ENCODE assay signal across 27 cellular contexts in genomic region chr10:131915990-131916766, GRCh38. TPM values are rescaled to one million over a fixed set of nuclear protein-coding genes. Genes with fewer than 3 reads are reported as not detected.
A peak's percentile ranks its signal among the peaks of the same experiment; 100 is the strongest.
DNase-seq lines count a peak whose midpoint lies in the region; ATAC-seq, FAIRE-seq and TF ChIP-seq lines count a peak whose summit lies in the region.
"Had no signal": no experiment of that assay in that cellular context is flagged by ENCODE, and none has a peak within 500 bp of the region (broad histone marks: within the 10 kb centered on the region; RNA-seq: fewer than 3 reads in every experiment).

No MANE protein-coding gene starts in this region.

- H3K4me2 ChIP-seq in K562 (ENCODE audit: insufficient read depth, low read length), result peak overlapping the region; percentile 81

- peak; percentile 85 for FAIRE-seq in K562 (lab: Jason Lieb, UNC)
- FAIRE-seq: islet of Langerhans, TTC549, urothelium cell line had no signal

- TF ChIP-seq CTCF in Caco-2 (IDR thresholded peaks at IDR 0.05; ENCODE audit: insufficient read depth in 1 of 2, low read depth in 1 of 2, low read length in 1 of 2, severe bottlenecking in 1 of 2, unreplicated experiment in 1 of 2), result no peak
- no peak for TF ChIP-seq CTCF in K562 (IDR thresholded peaks at IDR 0.05 in 2 of 3, conservative IDR thresholded peaks at IDR 0.05 in 1 of 3; ENCODE audit: insufficient read depth in 2 of 3, low read depth in 1 of 3, low read length in 3 of 3)
- no peak for TF ChIP-seq CTCF in progenitor cell of endocrine pancreas (IDR thresholded peaks at IDR 0.05; ENCODE audit: unreplicated experiment)

- H3K4me3 Mint-ChIP-seq in activated CD4-positive, alpha-beta memory T cell treated with anti-CD3 and anti-CD28 coated beads for 36 hours, result no peak overlapping the region
- H3K4me3 Mint-ChIP-seq in activated CD4-positive, alpha-beta memory T cell treated with anti-CD3 and anti-CD28 coated beads, Interleukin-2, amount 10 ng/mL, durations not matched to agents 7 days and 5 days, result no peak overlapping the region
- H3K4me3 Mint-ChIP-seq in Caco-2 (ENCODE audit: unreplicated experiment) (no peak overlapping the region), progenitor cell of endocrine pancreas (ENCODE audit: low read depth) (no peak overlapping the region)
- H3K4me3 Mint-ChIP-seq: natural killer cell, T-cell had no signal

- H2AFZ ChIP-seq in K562 (ENCODE audit: low read depth, low read length), result no peak overlapping the region
- H2AFZ ChIP-seq: GM23248 had no signal

- H3K27me3 Mint-ChIP-seq in activated CD4-positive, alpha-beta memory T cell treated with anti-CD3 and anti-CD28 coated beads for 36 hours, result no peaks in the 10 kb centered on the region
- H3K27me3 Mint-ChIP-seq in activated CD4-positive, alpha-beta memory T cell treated with anti-CD3 and anti-CD28 coated beads, Interleukin-2, amount 10 ng/mL, durations not matched to agents 7 days and 5 days, result no peaks in the 10 kb centered on the region
- H3K27me3 Mint-ChIP-seq in Caco-2 (ENCODE audit: insufficient read depth, unreplicated experiment) (no peaks in the 10 kb centered on the region), progenitor cell of endocrine pancreas (no peaks in the 10 kb centered on the region)
- H3K27me3 Mint-ChIP-seq: T-cell had no signal

- H3K79me2 ChIP-seq in K562 (ENCODE audit: control insufficient read depth, insufficient read depth, low read length), result peaks cover 80% of the 10 kb centered on the region

- H3K4me1 Mint-ChIP-seq in activated CD4-positive, alpha-beta memory T cell treated with anti-CD3 and anti-CD28 coated beads for 36 hours (ENCODE audit: low read depth), result peaks cover 71% of the 10 kb centered on the region
- peaks cover 18% of the 10 kb centered on the region for H3K4me1 Mint-ChIP-seq in activated CD4-positive, alpha-beta memory T cell treated with anti-CD3 and anti-CD28 coated beads, Interleukin-2, amount 10 ng/mL, durations not matched to agents 7 days and 5 days
- peaks cover 21% of the 10 kb centered on the region for H3K4me1 Mint-ChIP-seq in Caco-2 (ENCODE audit: low read depth, unreplicated experiment)
- H3K4me1 Mint-ChIP-seq in progenitor cell of endocrine pancreas (ENCODE audit: low read depth), result peaks cover 4% of the 10 kb centered on the region

- peaks cover 39% of the 10 kb centered on the region for H3K9me3 Mint-ChIP-seq in activated CD4-positive, alpha-beta memory T cell treated with anti-CD3 and anti-CD28 coated beads for 36 hours
- H3K9me3 Mint-ChIP-seq in activated CD4-positive, alpha-beta memory T cell treated with anti-CD3 and anti-CD28 coated beads, Interleukin-2, amount 10 ng/mL, durations not matched to agents 7 days and 5 days, result peaks cover 9% of the 10 kb centered on the region
- H3K9me3 Mint-ChIP-seq in Caco-2 (ENCODE audit: unreplicated experiment) (no peaks in the 10 kb centered on the region), progenitor cell of endocrine pancreas (ENCODE audit: low read depth) (no peaks in the 10 kb centered on the region)
- H3K9me3 Mint-ChIP-seq: natural killer cell, T-cell had no signal

- peaks cover 3% of the 10 kb centered on the region for H3K9me1 ChIP-seq in K562 (ENCODE audit: control insufficient read depth, insufficient read depth, low read length)

- ATAC-seq in K562 (peak; percentile 79), GM19463 (IDR thresholded peaks at IDR 0.05; ENCODE audit: unreplicated experiment) (no peak), HG02798 (IDR thresholded peaks at IDR 0.05; ENCODE audit: poor library complexity, unreplicated experiment) (no peak)
- ATAC-seq: natural killer cell, T-cell had no signal

- H3K27ac Mint-ChIP-seq in activated CD4-positive, alpha-beta memory T cell treated with anti-CD3 and anti-CD28 coated beads for 36 hours, result peak overlapping the region; percentile 85
- no peak overlapping the region for H3K27ac Mint-ChIP-seq in activated CD4-positive, alpha-beta memory T cell treated with anti-CD3 and anti-CD28 coated beads, Interleukin-2, amount 10 ng/mL, durations not matched to agents 7 days and 5 days
- H3K27ac Mint-ChIP-seq in Caco-2 (ENCODE audit: unreplicated experiment) (peak overlapping the region; percentile 77), progenitor cell of endocrine pancreas (peak overlapping the region; percentile 84)
- H3K27ac Mint-ChIP-seq: natural killer cell, T-cell had no signal

- no peak for TF ChIP-seq RAD21 in K562 (CRISPR knock-in tag; conservative IDR thresholded peaks at IDR 0.05 in 1 of 2, IDR thresholded peaks at IDR 0.05 in 1 of 2)

- TF ChIP-seq POLR2A in K562 (conservative IDR thresholded peaks at IDR 0.05), result peak; percentile 51; the same call in 1 of the 2 replicates

- no TSS peak for BruUV-seq in Caco-2 (replicated peaks; lab: Mats Ljungman, UMichigan)
- no TSS peak for BruUV-seq in K562 (replicated peaks; lab: Mats Ljungman, UMichigan)

- H3K36me3 ChIP-seq in Caco-2 (ENCODE audit: control insufficient read depth, insufficient read depth, low read length), result peaks cover 4% of the 10 kb centered on the region; the same call in 1 of the 2 replicates
- H3K36me3 ChIP-seq in K562 (ENCODE audit: control insufficient read depth, insufficient read depth, low read length), result peaks cover 16% of the 10 kb centered on the region

- H3K9me3 ChIP-seq in Caco-2 (no peaks in the 10 kb centered on the region), K562 (replicated peaks; ENCODE audit: control insufficient read depth, insufficient read depth, low read depth, low read length) (no peaks in the 10 kb centered on the region)

- H3K9ac ChIP-seq in K562 (ENCODE audit: insufficient read depth in 1 of 2, low read depth in 2 of 2, low read length in 2 of 2), result peak overlapping the region; percentile 72 to 85
- H3K9ac ChIP-seq: GM23248 had no signal

- H3K4me3 ChIP-seq in Caco-2 (ENCODE audit: low read depth, low read length) (no peak overlapping the region), K562 (no peak overlapping the region)
- H3K4me3 ChIP-seq: GM23248 had no signal

- H3K4me1 ChIP-seq in Caco-2 (no peaks in the 10 kb centered on the region), K562 (replicated peaks in 1 of 2; ENCODE audit: control insufficient read depth in 2 of 2, insufficient read depth in 2 of 2, low read length in 2 of 2) (peaks cover 6 to 46% of the 10 kb centered on the region in 2 experiments)

- no peak for DNase-seq in activated CD4-positive, alpha-beta memory T cell treated with anti-CD3 and anti-CD28 coated beads for 36 hours
- no peak for DNase-seq in activated CD4-positive, alpha-beta memory T cell treated with anti-CD3 and anti-CD28 coated beads, Interleukin-2, amount 10 ng/mL, durations not matched to agents 7 days and 5 days
- DNase-seq in Caco-2 (no peak), K562 (ENCODE audit: extremely low read depth in 1 of 4, low spot score in 3 of 4) (peak in 2 of 4 experiments; percentile 39 to 82), progenitor cell of endocrine pancreas (ENCODE audit: low spot score, unreplicated experiment) (no peak), OCI-M1 (lab: John Stamatoyannopoulos, UW) (no peak)
- DNase-seq: activated CD4-positive, CD25-positive, alpha-beta regulatory T cell treated with anti-CD3 and anti-CD28 coated beads, Interleukin-2, amount 50 U/mL, for 72 hours; activated gamma-delta T cell; AML-193; aorta; cortex of kidney; DND-41; GM23248; KG1; midbrain; MM.1S; natural killer cell; NCI-H1436 treated with DMSO at 0.1 percent for 48 hours; NCI-H510A; NK-92 treated with Interleukin-12 subunit alpha and Interleukin-12 subunit beta, amount 100 ng/mL, for 24 hours; stimulated activated CD4-positive, alpha-beta T cell treated with anti-CD3 and anti-CD28 coated beads, Interleukin-12 subunit alpha, Interleukin-12 subunit beta, amount 100 ng/mL, for 4 hours had no signal

- H3K36me3 Mint-ChIP-seq in activated CD4-positive, alpha-beta memory T cell treated with anti-CD3 and anti-CD28 coated beads for 36 hours, result peaks cover 61% of the 10 kb centered on the region
- peaks cover 77% of the 10 kb centered on the region for H3K36me3 Mint-ChIP-seq in activated CD4-positive, alpha-beta memory T cell treated with anti-CD3 and anti-CD28 coated beads, Interleukin-2, amount 10 ng/mL, durations not matched to agents 7 days and 5 days (ENCODE audit: low read depth)
- H3K36me3 Mint-ChIP-seq in Caco-2 (ENCODE audit: insufficient read depth, unreplicated experiment) (peaks cover 43% of the 10 kb centered on the region), progenitor cell of endocrine pancreas (ENCODE audit: insufficient read depth) (peaks cover 9% of the 10 kb centered on the region)
- H3K36me3 Mint-ChIP-seq: natural killer cell had no signal

- intact Hi-C loops in activated CD4-positive, alpha-beta memory T cell treated with anti-CD3 and anti-CD28 coated beads for 36 hours (cut with micrococcal nuclease), result no loop called here
- intact Hi-C loops in Caco-2 (cut with micrococcal nuclease; ENCODE audit: unreplicated experiment) (no loop called here), K562 (cut with micrococcal nuclease) (no loop called here)

- H3K27ac ChIP-seq in K562 (ENCODE audit: extremely low read depth, low read depth, low read length), result peak overlapping the region; percentile 96
- H3K27ac ChIP-seq: GM23248 had no signal

- in situ Hi-C loops in K562 (cut with MboI), result no loop called here

- 9% methylated on average over 14 of the region's 19 CpGs for WGBS in K562 (ENCODE audit: insufficient coverage, low coverage, missing lambda C conversion rate)

- POLR2A ChIA-PET in activated CD4-positive, alpha-beta memory T cell treated with anti-CD3 and anti-CD28 coated beads for 36 hours (lab: Charles Lee), result no interaction called here
- POLR2A ChIA-PET in activated CD4-positive, alpha-beta memory T cell treated with anti-CD3 and anti-CD28 coated beads, Interleukin-2, amount 10 ng/mL, durations not matched to agents 7 days and 5 days (lab: Charles Lee), result no interaction called here
- POLR2A ChIA-PET in Caco-2 (lab: Charles Lee), result no interaction called here
- POLR2A ChIA-PET in K562 (lab: Yijun Ruan, JAX), result interaction anchor here (4.4 to 9.0 kb wide), 2 partner anchors 12 to 18 kb away, joined by 37 to 100 read pairs; partner anchors contain the start of gene PPP2R2D

- TF ChIP-seq EP300 in K562 (IDR thresholded peaks at IDR 0.05; ENCODE audit: low read length), result peak; percentile 38

- no peaks in the 10 kb centered on the region for H3K27me3 ChIP-seq in Caco-2 (replicated peaks; ENCODE audit: control insufficient read depth, insufficient read depth, low read length)
- no peaks in the 10 kb centered on the region for H3K27me3 ChIP-seq in K562 (ENCODE audit: control insufficient read depth in 2 of 2, insufficient read depth in 2 of 2, low read length in 2 of 2)

- no peaks in the 10 kb centered on the region for H4K20me1 ChIP-seq in K562 (replicated peaks; ENCODE audit: control insufficient read depth, insufficient read depth, low read length)

- CTCF ChIA-PET in activated CD4-positive, alpha-beta memory T cell treated with anti-CD3 and anti-CD28 coated beads for 36 hours (lab: Charles Lee), result no interaction called here
- CTCF ChIA-PET in activated CD4-positive, alpha-beta memory T cell treated with anti-CD3 and anti-CD28 coated beads, Interleukin-2, amount 10 ng/mL, durations not matched to agents 7 days and 5 days (lab: Charles Lee), result no interaction called here
- CTCF ChIA-PET in Caco-2 (lab: Charles Lee), result no interaction called here
- CTCF ChIA-PET in K562 (lab: Yijun Ruan, JAX; ENCODE audit: low intra/inter-chr PET ratio), result no interaction called here

RNA-seq across cellular contexts. Expression of gene PPP2R2D, which starts 15.4 kb away (rescaled TPM):
- 10 to 100 TPM; 31.9 to 32.3 TPM for total RNA-seq in activated CD4-positive, alpha-beta memory T cell treated with anti-CD3 and anti-CD28 coated beads for 36 hours
- 10 to 100 TPM; 40.3 to 40.8 TPM for total RNA-seq in activated CD4-positive, alpha-beta memory T cell treated with anti-CD3 and anti-CD28 coated beads, Interleukin-2, amount 10 ng/mL, durations not matched to agents 7 days and 5 days
- total RNA-seq in Caco-2 (2022) (34.4 and 39.8 TPM in 2 replicates), K562 (2014; rRNA removed) (26.8 and 28.0 TPM in 2 replicates), K562 (2014; rRNA removed; fragmentation: Illumina TruSeq; extraction: Trizol) (22.2 and 23.9 TPM in 2 replicates), K562 (2015; rRNA removed; fragmentation: Illumina TruSeq; extraction: Trizol) (32.0 and 32.5 TPM in 2 replicates), K562 (2021) (29.9 and 31.3 TPM in 2 replicates), progenitor cell of endocrine pancreas (41.1 and 43.6 TPM in 2 replicates)
- 76.3 and 99.7 TPM in 2 replicates for total RNA-seq in K562 (2011; cell fraction: chromatin; rRNA removed; ENCODE audit: low replicate concordance)
- total RNA-seq in K562 (2011; cell fraction: nucleolus; rRNA removed), result 34.7 and 41.2 TPM in 2 replicates
- 42.2 and 48.0 TPM in 2 replicates for total RNA-seq in K562 (2011; cell fraction: nucleoplasm; rRNA removed)
- polyA plus RNA-seq in K562 (2011; rRNA removed) (31.2 and 37.0 TPM in 2 replicates), K562 (2014; fragmentation: Illumina TruSeq; extraction: Trizol) (23.6 and 26.8 TPM in 2 replicates), K562 (2014; fragmentation: Nextera tagmentation; extraction: Ambion mirVana) (1 to 10 TPM; 1.9 to 5.1 TPM), K562 (2014; rRNA removed) (35.1 and 35.6 TPM in 2 replicates)
- 30.3 TPM in 2 replicates for polyA plus RNA-seq in K562 (2011; cell fraction: cytosol; rRNA removed)
- 59.2 and 67.7 TPM in 2 replicates for polyA plus RNA-seq in K562 (2011; cell fraction: nucleus; rRNA removed)
- polyA plus RNA-seq in K562 (2012), result 25.0 and 26.8 TPM in 2 replicates
- 35.7 and 36.8 TPM in 2 replicates for polyA minus RNA-seq in K562 (2011; rRNA and poly(A)+ RNA removed)
- polyA minus RNA-seq in K562 (2011; cell fraction: cytosol; rRNA and poly(A)+ RNA removed), result 19.0 and 19.1 TPM in 2 replicates
- 24.1 and 29.9 TPM in 2 replicates for polyA minus RNA-seq in K562 (2011; cell fraction: nucleus; rRNA and poly(A)+ RNA removed)
